In genomic region chr4:128565565-128566186, GRCh38 we compare ENCODE assay signal across 9 cellular contexts.
A peak's percentile ranks its signal among the peaks of the same experiment; 100 is the strongest.
DNase-seq lines count a peak whose midpoint lies in the region; ATAC-seq, FAIRE-seq and TF ChIP-seq lines count a peak whose summit lies in the region.
"Had no signal": no experiment of that assay in that cellular context is flagged by ENCODE, and none has a peak within 500 bp of the region (broad histone marks: within the 10 kb centered on the region; RNA-seq: fewer than 3 reads in every experiment).

No MANE protein-coding gene starts in this region.

- H3K9me3 Mint-ChIP-seq in GM23338 = no peaks in the 10 kb centered on the region
- H3K9me3 Mint-ChIP-seq: T-cell had no signal

- no peak for TF ChIP-seq POLR2A in esophagus squamous epithelium (IDR thresholded peaks at IDR 0.05)

- no peaks in the 10 kb centered on the region for H3K36me3 ChIP-seq in DND-41 (ENCODE audit: insufficient read depth, low read length)
- H3K36me3 ChIP-seq in GM23338 (ENCODE audit: insufficient read depth) = no peaks in the 10 kb centered on the region
- no peaks in the 10 kb centered on the region for H3K36me3 ChIP-seq in esophagus squamous epithelium
- H3K36me3 ChIP-seq in osteoblast (ENCODE audit: insufficient read depth, low read length) = no peaks in the 10 kb centered on the region

- H4K20me1 ChIP-seq in DND-41 (ENCODE audit: insufficient read depth, low read length) (no peaks in the 10 kb centered on the region), GM23338 (replicated peaks; ENCODE audit: insufficient read depth) (no peaks in the 10 kb centered on the region), osteoblast (ENCODE audit: insufficient read depth, low read length) (no peaks in the 10 kb centered on the region)

- H3K4me3 Mint-ChIP-seq in GM23338 = no peak overlapping the region
- H3K4me3 Mint-ChIP-seq: T-cell had no signal

- H3F3A ChIP-seq in GM23338 (replicated peaks; ENCODE audit: low read depth) = no peaks in the 10 kb centered on the region; the same call in 1 of the 2 replicates

- intact Hi-C loops in esophagus squamous epithelium (cut with DNase I) = loop anchor here (10.0 kb wide), 2 partner anchors 239 to 299 kb away; partner anchors contain the start of gene JADE1

- H3K27ac ChIP-seq in DND-41 (ENCODE audit: low read length) = no peak overlapping the region
- H3K27ac ChIP-seq in GM23338 (ENCODE audit: low read depth) = no peak overlapping the region
- no peak overlapping the region for H3K27ac ChIP-seq in esophagus squamous epithelium
- H3K27ac ChIP-seq in osteoblast (ENCODE audit: low read depth, low read length) = peak overlapping the region; percentile 77

- peak overlapping the region; percentile 9; the same call in 1 of the 2 replicates for H3K27ac Mint-ChIP-seq in GM23338
- H3K27ac Mint-ChIP-seq: T-cell had no signal

- peaks cover 46% of the 10 kb centered on the region for H3K4me1 Mint-ChIP-seq in GM23338
- H3K4me1 Mint-ChIP-seq: T-cell had no signal

- peaks cover 7% of the 10 kb centered on the region for H3K27me3 Mint-ChIP-seq in GM23338 (ENCODE audit: insufficient read depth, low read depth, poor library complexity)

- no peak for FAIRE-seq in GM19239 (lab: Jason Lieb, UNC)

- H2AFZ ChIP-seq in DND-41 (ENCODE audit: low read depth, low read length) (no peak overlapping the region), GM23338 (peak overlapping the region; percentile 20; the same call in 1 of the 2 replicates), osteoblast (ENCODE audit: low read length) (no peak overlapping the region)

- no peak overlapping the region for H3K4me2 ChIP-seq in DND-41 (ENCODE audit: insufficient read depth, low read length)
- H3K4me2 ChIP-seq in GM23338 = no peak overlapping the region
- no peak overlapping the region for H3K4me2 ChIP-seq in osteoblast (ENCODE audit: insufficient read depth, low read length)

- H3K9me3 ChIP-seq in DND-41 (ENCODE audit: insufficient read depth, low read length, severe bottlenecking) (no peaks in the 10 kb centered on the region), esophagus squamous epithelium (no peaks in the 10 kb centered on the region), osteoblast (ENCODE audit: low read depth, low read length) (no peaks in the 10 kb centered on the region)

- no peaks in the 10 kb centered on the region for H3K79me2 ChIP-seq in DND-41 (ENCODE audit: insufficient read depth, low read length)
- no peaks in the 10 kb centered on the region for H3K79me2 ChIP-seq in GM23338 (replicated peaks; ENCODE audit: insufficient read depth)
- H3K79me2 ChIP-seq in osteoblast (ENCODE audit: insufficient read depth, low read length) = no peaks in the 10 kb centered on the region

- TF ChIP-seq CTCF in DND-41 (IDR thresholded peaks at IDR 0.05; ENCODE audit: borderline replicate concordance, extremely low read depth, low read length, poor library complexity, severe bottlenecking) (peak; percentile 56), GM23338 (conservative IDR thresholded peaks at IDR 0.05; ENCODE audit: low read depth in 2 of 2) (peak; percentile 81 to 98), esophagus squamous epithelium (IDR thresholded peaks at IDR 0.05) (peak in 5 of 6 experiments; percentile 13 to 46 (median 29)), osteoblast (IDR thresholded peaks at IDR 0.05; ENCODE audit: extremely low read depth, low read depth, low read length) (peak; percentile 32)

- peak; percentile 39 for DNase-seq in DND-41
- peak; percentile 85 for DNase-seq in GM23338 (ENCODE audit: low spot score)
- DNase-seq in OCI-M1 (lab: John Stamatoyannopoulos, UW) = peak; percentile 61
- no peak for DNase-seq in esophagus squamous epithelium (lab: John Stamatoyannopoulos, UW)
- no peak for DNase-seq in osteoblast (ENCODE audit: insufficient read length, low spot score, missing footprints)
- no peak for DNase-seq in T1000 (lab: John Stamatoyannopoulos, UW)
- DNase-seq in GM19239 (ENCODE audit: insufficient read length, low spot score) = no peak
- no peak for DNase-seq in activated CD8-positive, alpha-beta memory T cell treated with anti-CD3 and anti-CD28 coated beads, Interleukin-2, amount 50 U/mL, for 48 hours

- no peaks in the 10 kb centered on the region for H3K36me3 Mint-ChIP-seq in GM23338 (ENCODE audit: low read depth)
- H3K36me3 Mint-ChIP-seq: T-cell had no signal

- ATAC-seq in DND-41 (ENCODE audit: insufficient read depth, low read depth) (peak; percentile 63; the same call in 1 of the 3 replicates), GM23338 (peak; percentile 97)
- ATAC-seq: T-cell had no signal

- H3K9ac ChIP-seq in DND-41 (ENCODE audit: low read depth, low read length) = no peak overlapping the region

- no peaks in the 10 kb centered on the region for H3K4me1 ChIP-seq in DND-41 (ENCODE audit: insufficient read depth, low read length)
- H3K4me1 ChIP-seq in GM23338 (ENCODE audit: insufficient read depth) = peaks cover 21% of the 10 kb centered on the region
- peaks cover 0 to 18% (median 16%) of the 10 kb centered on the region in 3 donors for H3K4me1 ChIP-seq in esophagus squamous epithelium
- peaks cover 62% of the 10 kb centered on the region for H3K4me1 ChIP-seq in osteoblast (ENCODE audit: insufficient read depth, low read length)

- H3K9me2 ChIP-seq in GM23338 (ENCODE audit: insufficient read depth) = no peaks in the 10 kb centered on the region

- H3K27me3 ChIP-seq in DND-41 (ENCODE audit: insufficient read depth, low read length, poor library complexity) (no peaks in the 10 kb centered on the region), GM23338 (ENCODE audit: insufficient read depth) (no peaks in the 10 kb centered on the region), esophagus squamous epithelium (no peaks in the 10 kb centered on the region), osteoblast (ENCODE audit: insufficient read depth, low read length) (no peaks in the 10 kb centered on the region)

- 55 to 91% methylated on average over 3 to 4 of the region's 4 CpGs for WGBS in esophagus squamous epithelium, 2 donors

- no peak overlapping the region for H3K4me3 ChIP-seq in DND-41 (ENCODE audit: low read depth in 1 of 2, low read length in 2 of 2)
- no peak overlapping the region for H3K4me3 ChIP-seq in GM23338
- H3K4me3 ChIP-seq in esophagus squamous epithelium = no peak overlapping the region
- H3K4me3 ChIP-seq in osteoblast (ENCODE audit: insufficient read depth, low read length) = no peak overlapping the region

TF ChIP-seq in GM23338, 12 proteins besides CTCF, POLR2A, EP300 and RAD21:
- TF ChIP-seq JUNB (IDR thresholded peaks at IDR 0.05; ENCODE audit: unreplicated experiment) = no peak
- TF ChIP-seq ZNF462 (CRISPR knock-in tag; IDR thresholded peaks at IDR 0.05) = peak; percentile 80

Comparison
In these comparisons a context has a peak if more than half of its experiments do, and no peak if none do; other contexts are left out.
1. DNase-seq: peak in DND-41 (single experiment), GM23338 (single experiment) and OCI-M1 (single experiment); none in esophagus squamous epithelium (single experiment), osteoblast (single experiment), T1000 (single experiment), GM19239 (single experiment) and activated CD8-positive, alpha-beta memory T cell treated with anti-CD3 and anti-CD28 coated beads, Interleukin-2, amount 50 U/mL, for 48 hours (single experiment).
2. CTCF ChIP-seq: peak in every context shown above with its lines; median percentile 90 in GM23338; 56 in DND-41; 32 in osteoblast; 29 in esophagus squamous epithelium.